ENCODE assay signal across 7 cellular contexts in genomic region chr1:6235302-6235680, GRCh38. TPM values are rescaled to one million over a fixed set of nuclear protein-coding genes. Genes with fewer than 3 reads are reported as not detected.
A peak's percentile ranks its signal among the peaks of the same experiment; 100 is the strongest.
DNase-seq lines count a peak whose midpoint lies in the region; ATAC-seq, FAIRE-seq and TF ChIP-seq lines count a peak whose summit lies in the region.

No MANE protein-coding gene starts in this region.

- no peaks in the 10 kb centered on the region for H3K9me3 ChIP-seq in kidney (ENCODE audit: control insufficient read depth in 1 of 2, low read length in 2 of 2)

- intact Hi-C loops in kidney (cut with DNase I): no loop called here

- peaks cover 11% of the 10 kb centered on the region for H3K27me3 Mint-ChIP-seq in activated T-helper 17 cell treated with anti-CD3 and anti-CD28 coated beads, Interleukin-2, amount 50 U/mL, for 72 hours
- peaks cover 29% of the 10 kb centered on the region for H3K27me3 Mint-ChIP-seq in stimulated activated naive CD8-positive, alpha-beta T cell treated with anti-CD3 and anti-CD28 coated beads, Interleukin-15, amount 100 ng/mL, for 72 hours

- no peak for TF ChIP-seq CTCF in kidney (IDR thresholded peaks at IDR 0.05; ENCODE audit: borderline replicate concordance, extremely low read depth, insufficient read depth)

- peaks cover 8 to 19% of the 10 kb centered on the region in 2 donors for H3K36me3 ChIP-seq in kidney (ENCODE audit: control insufficient read depth in 1 of 2, insufficient read depth in 2 of 2, low read length in 2 of 2)

- peaks cover 48% of the 10 kb centered on the region for H3K36me3 Mint-ChIP-seq in activated T-helper 17 cell treated with anti-CD3 and anti-CD28 coated beads, Interleukin-2, amount 50 U/mL, for 72 hours (ENCODE audit: low read depth)

- peaks cover 5% of the 10 kb centered on the region for H3K4me1 Mint-ChIP-seq in activated T-helper 17 cell treated with anti-CD3 and anti-CD28 coated beads, Interleukin-2, amount 50 U/mL, for 72 hours
- peaks cover 26% of the 10 kb centered on the region for H3K4me1 Mint-ChIP-seq in stimulated activated naive CD8-positive, alpha-beta T cell treated with anti-CD3 and anti-CD28 coated beads, Interleukin-15, amount 100 ng/mL, for 72 hours

- H3K9ac ChIP-seq in kidney (ENCODE audit: low read length in 2 of 2): peak overlapping the region; percentile 43 to 84

- H3K4me1 ChIP-seq in kidney (ENCODE audit: control insufficient read depth in 1 of 2, insufficient read depth in 1 of 2, low read depth in 1 of 2, low read length in 2 of 2): peaks cover 0 to 11% of the 10 kb centered on the region in 2 donors

- FAIRE-seq in kidney (lab: Jason Lieb, UNC): no peak

- H3K4me3 Mint-ChIP-seq in activated T-helper 17 cell treated with anti-CD3 and anti-CD28 coated beads, Interleukin-2, amount 50 U/mL, for 72 hours: peak overlapping the region; percentile 86
- peak overlapping the region; percentile 84 to 93 for H3K4me3 Mint-ChIP-seq in stimulated activated naive CD8-positive, alpha-beta T cell treated with anti-CD3 and anti-CD28 coated beads, Interleukin-15, amount 100 ng/mL, for 72 hours

- peak overlapping the region; percentile 17 to 43 for H3K27ac ChIP-seq in kidney (ENCODE audit: low read depth in 2 of 2, low read length in 2 of 2)

- ATAC-seq in GM19395 (IDR thresholded peaks at IDR 0.05; ENCODE audit: unreplicated experiment): peak; percentile 36
- ATAC-seq in HG03095 (IDR thresholded peaks at IDR 0.05; ENCODE audit: unreplicated experiment): peak; percentile 24
- peak; percentile 9 for ATAC-seq in activated T-helper 17 cell treated with anti-CD3 and anti-CD28 coated beads, Interleukin-2, amount 50 U/mL, for 72 hours (replicated peaks)
- ATAC-seq in stimulated activated naive CD8-positive, alpha-beta T cell treated with anti-CD3 and anti-CD28 coated beads, Interleukin-15, amount 100 ng/mL, for 72 hours: peak; percentile 37
- no peak for ATAC-seq in HG02938 (IDR thresholded peaks at IDR 0.05; ENCODE audit: unreplicated experiment)

- DNase-seq in kidney (no peak), AG08396 (ENCODE audit: low spot score) (no peak)
- peak in 1 of 2 donors; percentile 30 for DNase-seq in stimulated activated naive CD8-positive, alpha-beta T cell treated with anti-CD3 and anti-CD28 coated beads, Interleukin-15, amount 100 ng/mL, for 72 hours

- H3K27ac Mint-ChIP-seq in activated T-helper 17 cell treated with anti-CD3 and anti-CD28 coated beads, Interleukin-2, amount 50 U/mL, for 72 hours: peak overlapping the region; percentile 73
- peak overlapping the region; percentile 90 to 94 for H3K27ac Mint-ChIP-seq in stimulated activated naive CD8-positive, alpha-beta T cell treated with anti-CD3 and anti-CD28 coated beads, Interleukin-15, amount 100 ng/mL, for 72 hours

- peak overlapping the region; percentile 86 to 89 for H3K4me3 ChIP-seq in kidney (ENCODE audit: low read length in 2 of 2)

- H3K9me3 Mint-ChIP-seq in activated T-helper 17 cell treated with anti-CD3 and anti-CD28 coated beads, Interleukin-2, amount 50 U/mL, for 72 hours: no peaks in the 10 kb centered on the region
- no peaks in the 10 kb centered on the region for H3K9me3 Mint-ChIP-seq in stimulated activated naive CD8-positive, alpha-beta T cell treated with anti-CD3 and anti-CD28 coated beads, Interleukin-15, amount 100 ng/mL, for 72 hours

RNA-seq across cellular contexts. Expression of gene ICMT, which starts 0.5 kb away (rescaled TPM):
- 10 to 100 TPM; 26.7 to 62.4 TPM for total RNA-seq in activated T-helper 17 cell treated with anti-CD3 and anti-CD28 coated beads, Interleukin-2, amount 50 U/mL, for 72 hours
- 73.0 TPM for total RNA-seq in kidney
- 43.4 TPM for polyA plus RNA-seq in kidney (ENCODE audit: insufficient read depth, low read depth, low replicate concordance)

RNA-seq across cellular contexts. Expression of gene HES3, which starts 8.7 kb away (rescaled TPM):
- total RNA-seq in activated T-helper 17 cell treated with anti-CD3 and anti-CD28 coated beads, Interleukin-2, amount 50 U/mL, for 72 hours: not detected
- total RNA-seq in kidney: not detected
- not detected for polyA plus RNA-seq in kidney (ENCODE audit: insufficient read depth, low read depth, low replicate concordance)

RNA-seq across cellular contexts. Expression of gene GPR153, which starts 25.6 kb away (rescaled TPM):
- under 1 TPM; 0.39 to 0.40 TPM for total RNA-seq in activated T-helper 17 cell treated with anti-CD3 and anti-CD28 coated beads, Interleukin-2, amount 50 U/mL, for 72 hours
- 8.6 TPM for total RNA-seq in kidney
- polyA plus RNA-seq in kidney (ENCODE audit: insufficient read depth, low read depth, low replicate concordance): 1.1 TPM

RNA-seq across cellular contexts. Expression of gene RNF207, which starts 29.4 kb away (rescaled TPM):
- 10 to 100 TPM; 20.1 to 21.9 TPM for total RNA-seq in activated T-helper 17 cell treated with anti-CD3 and anti-CD28 coated beads, Interleukin-2, amount 50 U/mL, for 72 hours
- 43.6 TPM for total RNA-seq in kidney
- 7.7 TPM for polyA plus RNA-seq in kidney (ENCODE audit: insufficient read depth, low read depth, low replicate concordance)

RNA-seq across cellular contexts. Expression of gene RPL22, which starts 35.9 kb away (rescaled TPM):
- total RNA-seq in activated T-helper 17 cell treated with anti-CD3 and anti-CD28 coated beads, Interleukin-2, amount 50 U/mL, for 72 hours: 100 to 1,000 TPM; 437 to 506 TPM
- total RNA-seq in kidney: 377 TPM
- 605 TPM for polyA plus RNA-seq in kidney (ENCODE audit: insufficient read depth, low read depth, low replicate concordance)
